In the genomic region with DNA sequence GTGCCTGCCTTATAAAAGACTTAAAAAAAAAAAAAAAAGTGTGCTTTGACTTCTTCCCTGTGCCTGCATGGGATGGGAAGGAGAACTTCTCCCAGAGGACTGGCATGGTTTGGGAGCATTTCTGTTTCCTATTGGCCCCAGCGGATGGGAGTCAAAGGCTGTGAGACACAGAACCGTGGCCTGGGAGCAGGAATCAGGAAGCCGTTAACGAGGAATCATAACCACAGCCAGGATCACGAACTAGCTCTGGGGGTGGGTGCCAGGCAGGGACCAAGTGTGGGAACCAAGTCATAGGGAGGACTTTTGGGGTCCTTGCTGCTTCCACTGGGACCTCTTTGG, we compare ENCODE assay signal across 9 cellular contexts. TPM values are rescaled to one million over a fixed set of nuclear protein-coding genes. Genes with fewer than 3 reads are reported as not detected.
DNase-seq lines count a peak whose midpoint lies in the region; ATAC-seq and TF ChIP-seq lines count a peak whose summit lies in the region.
"Had no signal": no experiment of that assay in that cellular context is flagged by ENCODE, and none has a peak within 500 bp of the region (broad histone marks: within the 10 kb centered on the region; RNA-seq: fewer than 3 reads in every experiment).

No MANE protein-coding gene starts in this region.

- no peak overlapping the region for H3K4me3 Mint-ChIP-seq in activated CD4-positive, alpha-beta T cell treated with anti-CD3 and anti-CD28 coated beads, Interleukin-2, amount 10 ng/mL, durations not matched to agents 24 days and 14 days
- H3K4me3 Mint-ChIP-seq: B cell had no signal

- H3K4me1 Mint-ChIP-seq in activated CD4-positive, alpha-beta T cell treated with anti-CD3 and anti-CD28 coated beads, Interleukin-2, amount 10 ng/mL, durations not matched to agents 24 days and 14 days, result peaks cover 34% of the 10 kb centered on the region

- H3K27ac ChIP-seq in duodenal mucosa (ENCODE audit: low read depth, low read length), result peak overlapping the region; percentile 86
- peak overlapping the region; percentile 64 to 68 for H3K27ac ChIP-seq in lung (ENCODE audit: low read depth in 1 of 2, low read length in 1 of 2)
- H3K27ac ChIP-seq in upper lobe of left lung, result peak overlapping the region; percentile 68 to 89 (median 88)

- H3K27me3 ChIP-seq in duodenal mucosa (ENCODE audit: control insufficient read depth in 1 of 2, insufficient read depth in 2 of 2, low read length in 2 of 2) (no peaks in the 10 kb centered on the region), lung (ENCODE audit: control insufficient read depth, insufficient read depth) (no peaks in the 10 kb centered on the region), upper lobe of left lung (no peaks in the 10 kb centered on the region)

- ATAC-seq in lung (ENCODE audit: insufficient read depth, low FRiP score), result no peak
- peak in 1 of 2 donors; percentile 25 for ATAC-seq in upper lobe of left lung (ENCODE audit: low FRiP score in 2 of 2)
- no peak for ATAC-seq in GM19397 (IDR thresholded peaks at IDR 0.05; ENCODE audit: unreplicated experiment)

- no peak for TF ChIP-seq EP300 in upper lobe of left lung (IDR thresholded peaks at IDR 0.05)

- no peak for TF ChIP-seq POLR2A in upper lobe of left lung (IDR thresholded peaks at IDR 0.05)

- peak overlapping the region; percentile 47 to 62 for H3K9ac ChIP-seq in duodenal mucosa (ENCODE audit: low read depth in 1 of 2, low read length in 2 of 2)

- H3K4me3 ChIP-seq in duodenal mucosa (ENCODE audit: low read depth in 1 of 2, low read length in 2 of 2) (peak overlapping the region; percentile 58 to 61), lung (no peak overlapping the region), upper lobe of left lung (peak overlapping the region in 3 of 4 donors; percentile 22 to 43 (median 39))

- intact Hi-C loops in activated CD4-positive, alpha-beta T cell treated with anti-CD3 and anti-CD28 coated beads, Interleukin-2, amount 10 ng/mL, durations not matched to agents 24 days and 14 days (cut with micrococcal nuclease), result no loop called here

- peaks cover 22 to 24% of the 10 kb centered on the region in 2 donors for H3K4me1 ChIP-seq in duodenal mucosa (ENCODE audit: control insufficient read depth in 1 of 2, insufficient read depth in 2 of 2, low read length in 2 of 2)
- H3K4me1 ChIP-seq in lung (ENCODE audit: control insufficient read depth in 2 of 2, insufficient read depth in 2 of 2, low read length in 2 of 2), result peaks cover 6 to 11% of the 10 kb centered on the region in 2 donors
- peaks cover 35 to 38% (median 37%) of the 10 kb centered on the region in 4 donors for H3K4me1 ChIP-seq in upper lobe of left lung

- H3K9me3 Mint-ChIP-seq in activated CD4-positive, alpha-beta T cell treated with anti-CD3 and anti-CD28 coated beads, Interleukin-2, amount 10 ng/mL, durations not matched to agents 24 days and 14 days, result no peaks in the 10 kb centered on the region

- WGBS in lung, 2 donors, result 17 to 25% methylated on average over 5 of the region's 5 CpGs
- WGBS in upper lobe of left lung, 2 donors, result 18 to 29% methylated on average over 5 of the region's 5 CpGs

- peak; percentile 25 for DNase-seq in SHP77 treated with DMSO at 0.1 percent for 48 hours (lab: John Stamatoyannopoulos, UW)
- no peak for DNase-seq in SHP77 (lab: John Stamatoyannopoulos, UW)
- no peak for DNase-seq in lung (ENCODE audit: low spot score)
- no peak for DNase-seq in upper lobe of left lung
- DNase-seq in T-helper 9 cell, result no peak
- DNase-seq in activated CD4-positive, alpha-beta T cell treated with anti-CD3 and anti-CD28 coated beads, Interleukin-2, amount 10 ng/mL, durations not matched to agents 24 days and 14 days, result no peak

- no peaks in the 10 kb centered on the region for H3K27me3 Mint-ChIP-seq in activated CD4-positive, alpha-beta T cell treated with anti-CD3 and anti-CD28 coated beads, Interleukin-2, amount 10 ng/mL, durations not matched to agents 24 days and 14 days
- H3K27me3 Mint-ChIP-seq: B cell had no signal

- H3K36me3 Mint-ChIP-seq in activated CD4-positive, alpha-beta T cell treated with anti-CD3 and anti-CD28 coated beads, Interleukin-2, amount 10 ng/mL, durations not matched to agents 24 days and 14 days (ENCODE audit: low read depth), result peaks cover 13% of the 10 kb centered on the region

- no peak overlapping the region for H3K27ac Mint-ChIP-seq in activated CD4-positive, alpha-beta T cell treated with anti-CD3 and anti-CD28 coated beads, Interleukin-2, amount 10 ng/mL, durations not matched to agents 24 days and 14 days
- H3K27ac Mint-ChIP-seq: B cell had no signal

- TF ChIP-seq CTCF in lung (IDR thresholded peaks at IDR 0.05; ENCODE audit: control extremely low read depth, extremely low read depth) (no peak), upper lobe of left lung (IDR thresholded peaks at IDR 0.05) (no peak)

- no peaks in the 10 kb centered on the region for H3K36me3 ChIP-seq in duodenal mucosa (ENCODE audit: control insufficient read depth in 1 of 2, insufficient read depth in 2 of 2, low read length in 2 of 2)
- peaks cover 0 to 1% of the 10 kb centered on the region in 2 donors for H3K36me3 ChIP-seq in lung (ENCODE audit: control insufficient read depth in 2 of 2, insufficient read depth in 2 of 2, low read length in 2 of 2)
- H3K36me3 ChIP-seq in upper lobe of left lung, result no peaks in the 10 kb centered on the region

- H3K9me3 ChIP-seq in duodenal mucosa (ENCODE audit: control insufficient read depth in 1 of 2, low read length in 2 of 2), result no peaks in the 10 kb centered on the region
- no peaks in the 10 kb centered on the region for H3K9me3 ChIP-seq in lung (ENCODE audit: control insufficient read depth in 2 of 2, insufficient read depth in 1 of 2, low read length in 1 of 2)
- no peaks in the 10 kb centered on the region for H3K9me3 ChIP-seq in upper lobe of left lung

RNA-seq across cellular contexts. Expression of a gene that starts 0.5 kb away (rescaled TPM):
- 10 to 100 TPM in 1 of 2 donors, 1 to 10 TPM in 1; 4.4 to 14.0 TPM for total RNA-seq in lung
- 1 to 10 TPM; 3.8 to 4.3 TPM for polyA plus RNA-seq in lung
- 1 to 10 TPM; 2.1 to 8.4 (median 4.7) TPM for total RNA-seq in upper lobe of left lung
- 6.0 and 6.9 TPM in 2 replicates for total RNA-seq in activated CD4-positive, alpha-beta T cell treated with anti-CD3 and anti-CD28 coated beads, Interleukin-2, amount 10 ng/mL, durations not matched to agents 24 days and 14 days

RNA-seq across cellular contexts. Expression of a gene that starts 24.8 kb away (rescaled TPM):
- total RNA-seq in lung, result under 1 TPM; 0.09 to 0.11 TPM
- under 1 TPM; 0.04 to 0.87 TPM for polyA plus RNA-seq in lung
- under 1 TPM in 2 of 6 donors, not detected in 4; 0.06 to 0.13 TPM for total RNA-seq in upper lobe of left lung
- 3.5 and 4.0 TPM in 2 replicates for total RNA-seq in activated CD4-positive, alpha-beta T cell treated with anti-CD3 and anti-CD28 coated beads, Interleukin-2, amount 10 ng/mL, durations not matched to agents 24 days and 14 days

RNA-seq across cellular contexts. Expression of a gene that starts 37.8 kb away (rescaled TPM):
- total RNA-seq in lung, result 1 to 10 TPM; 3.8 to 5.9 TPM
- 1 to 10 TPM; 1.0 to 4.1 TPM for polyA plus RNA-seq in lung
- 1 to 10 TPM; 3.4 to 9.4 (median 5.8) TPM for total RNA-seq in upper lobe of left lung
- 288 and 296 TPM in 2 replicates for total RNA-seq in activated CD4-positive, alpha-beta T cell treated with anti-CD3 and anti-CD28 coated beads, Interleukin-2, amount 10 ng/mL, durations not matched to agents 24 days and 14 days

RNA-seq across cellular contexts. Expression of a gene that starts 56.5 kb away (rescaled TPM):
- 10 to 100 TPM; 16.7 to 81.6 TPM for total RNA-seq in lung
- 100 to 1,000 TPM in 1 of 2 donors, 10 to 100 TPM in 1; 28.9 to 217 TPM for polyA plus RNA-seq in lung
- 100 to 1,000 TPM in 1 of 6 donors, 10 to 100 TPM in 5; 22.1 to 126 (median 65.2) TPM for total RNA-seq in upper lobe of left lung
- 519 and 540 TPM in 2 replicates for total RNA-seq in activated CD4-positive, alpha-beta T cell treated with anti-CD3 and anti-CD28 coated beads, Interleukin-2, amount 10 ng/mL, durations not matched to agents 24 days and 14 days

Comparison
In these comparisons a context has a peak if more than half of its experiments do, and no peak if none do; other contexts are left out.
1. RNA of a gene that starts 37.8 kb away (total RNA-seq): 288 to 296 TPM in activated CD4-positive, alpha-beta T cell treated with anti-CD3 and anti-CD28 coated beads, Interleukin-2, amount 10 ng/mL, durations not matched to agents 24 days and 14 days; 3.8 to 5.9 TPM in lung and 3.4 to 9.4 TPM in upper lobe of left lung; every median in the first group is over 10 times any median in the second.
2. Peak in every context shown above with its lines, with median percentiles within 50 percentile points of each other: H3K27ac ChIP-seq.